10 cellular contexts compared by ENCODE assay signal in genomic region chr14:92511472-92512247, GRCh38. TPM values are rescaled to one million over a fixed set of nuclear protein-coding genes. Genes with fewer than 3 reads are reported as not detected.
A peak's percentile ranks its signal among the peaks of the same experiment; 100 is the strongest.
DNase-seq lines count a peak whose midpoint lies in the region; ATAC-seq and TF ChIP-seq lines count a peak whose summit lies in the region.
"Had no signal": no experiment of that assay in that cellular context is flagged by ENCODE, and none has a peak within 500 bp of the region (broad histone marks: within the 10 kb centered on the region; RNA-seq: fewer than 3 reads in every experiment).

No MANE protein-coding gene starts in this region.

- intact Hi-C loops in stomach (cut with DNase I; ENCODE audit: low total_unique reads): no loop called here
- intact Hi-C loops in ovary (cut with DNase I): no loop called here

- H3K27ac Mint-ChIP-seq in activated T-helper 17 cell treated with anti-CD3 and anti-CD28 coated beads, Interleukin-2, amount 50 U/mL, for 72 hours: no peak overlapping the region
- H3K27ac Mint-ChIP-seq in immature natural killer cell: peak overlapping the region in 4 of 6 donors; percentile 17 to 67 (median 38)

- TF ChIP-seq POLR2A in stomach (IDR thresholded peaks at IDR 0.05): no peak
- no peak for TF ChIP-seq POLR2A in ovary (IDR thresholded peaks at IDR 0.05)

- H3K9me3 Mint-ChIP-seq in activated T-helper 17 cell treated with anti-CD3 and anti-CD28 coated beads, Interleukin-2, amount 50 U/mL, for 72 hours: no peaks in the 10 kb centered on the region
- H3K9me3 Mint-ChIP-seq in immature natural killer cell: no peaks in the 10 kb centered on the region

- H3K4me3 ChIP-seq in HFF-Myc (replicated peaks; ENCODE audit: low read depth, low read length) (no peak overlapping the region), stomach (no peak overlapping the region), ovary (no peak overlapping the region), BE2C (ENCODE audit: low read depth, low read length) (no peak overlapping the region)

- DNase-seq in HFF-Myc (ENCODE audit: extremely low read depth, low read depth) (peak; percentile 87), immature natural killer cell (no peak), stomach (no peak), COR-L47 (lab: John Stamatoyannopoulos, UW) (no peak), ovary (no peak), BE2C (no peak)
- DNase-seq: activated CD8-positive, alpha-beta memory T cell treated with anti-CD3 and anti-CD28 coated beads, Interleukin-2, amount 10 ng/mL, durations not matched to agents 7 days and 5 days; NCI-H2081 treated with DMSO at 0.1 percent for 48 hours had no signal

- WGBS in stomach, 5 donors: 39 to 51% (median 44%) methylated on average over 6 of the region's 6 CpGs
- WGBS in ovary, 3 donors: 36 to 41% (median 40%) methylated on average over 6 of the region's 6 CpGs

- TF ChIP-seq EP300 in stomach (IDR thresholded peaks at IDR 0.05) (no peak), ovary (IDR thresholded peaks at IDR 0.05) (no peak)

- peak overlapping the region; percentile 48 for H3K4me3 Mint-ChIP-seq in activated T-helper 17 cell treated with anti-CD3 and anti-CD28 coated beads, Interleukin-2, amount 50 U/mL, for 72 hours
- peak overlapping the region in 3 of 5 donors; percentile 29 to 44 (median 39) for H3K4me3 Mint-ChIP-seq in immature natural killer cell

- H3K36me3 Mint-ChIP-seq in activated T-helper 17 cell treated with anti-CD3 and anti-CD28 coated beads, Interleukin-2, amount 50 U/mL, for 72 hours (ENCODE audit: low read depth): no peaks in the 10 kb centered on the region
- peaks cover 0 to 4% (median 4%) of the 10 kb centered on the region in 3 donors for H3K36me3 Mint-ChIP-seq in immature natural killer cell

- H3K9me3 ChIP-seq in stomach: no peaks in the 10 kb centered on the region
- H3K9me3 ChIP-seq in ovary: no peaks in the 10 kb centered on the region
- H3K9me3 ChIP-seq in BE2C: no peaks in the 10 kb centered on the region

- ATAC-seq in activated T-helper 17 cell treated with anti-CD3 and anti-CD28 coated beads, Interleukin-2, amount 50 U/mL, for 72 hours (replicated peaks): no peak
- no peak for ATAC-seq in GM19023 (IDR thresholded peaks at IDR 0.05; ENCODE audit: unreplicated experiment)
- ATAC-seq: activated CD8-positive, alpha-beta memory T cell treated with anti-CD3 and anti-CD28 coated beads, Interleukin-2, amount 10 ng/mL, durations not matched to agents 7 days and 5 days had no signal

- no peak for TF ChIP-seq CTCF in HFF-Myc (IDR thresholded peaks at IDR 0.05; ENCODE audit: low read depth, low read length, missing control alignments)
- TF ChIP-seq CTCF in stomach (IDR thresholded peaks at IDR 0.05): no peak
- no peak for TF ChIP-seq CTCF in ovary (IDR thresholded peaks at IDR 0.05)
- no peak for TF ChIP-seq CTCF in BE2C (IDR thresholded peaks at IDR 0.05; ENCODE audit: low read depth, low read length)

- no peaks in the 10 kb centered on the region for H3K4me1 Mint-ChIP-seq in activated T-helper 17 cell treated with anti-CD3 and anti-CD28 coated beads, Interleukin-2, amount 50 U/mL, for 72 hours
- H3K4me1 Mint-ChIP-seq in immature natural killer cell: peaks cover 32 to 59% of the 10 kb centered on the region in 2 donors

- no peaks in the 10 kb centered on the region for H3K36me3 ChIP-seq in stomach
- H3K36me3 ChIP-seq in ovary: no peaks in the 10 kb centered on the region
- no peaks in the 10 kb centered on the region for H3K36me3 ChIP-seq in BE2C

- H3K27me3 Mint-ChIP-seq in activated T-helper 17 cell treated with anti-CD3 and anti-CD28 coated beads, Interleukin-2, amount 50 U/mL, for 72 hours: no peaks in the 10 kb centered on the region
- H3K27me3 Mint-ChIP-seq in immature natural killer cell (ENCODE audit: low read depth in 3 of 3): peaks cover 0 to 4% (median 2%) of the 10 kb centered on the region in 3 donors

- H3K27me3 ChIP-seq in stomach: peaks cover 0 to 23% (median 20%) of the 10 kb centered on the region in 3 donors
- H3K27me3 ChIP-seq in ovary: no peaks in the 10 kb centered on the region
- H3K27me3 ChIP-seq in BE2C: peaks cover 44% of the 10 kb centered on the region

- peak overlapping the region in 3 of 5 donors; percentile 18 to 57 (median 34) for H3K27ac ChIP-seq in stomach
- no peak overlapping the region for H3K27ac ChIP-seq in ovary

- peaks cover 0 to 55% (median 29%) of the 10 kb centered on the region in 4 donors for H3K4me1 ChIP-seq in stomach
- H3K4me1 ChIP-seq in ovary (ENCODE audit: insufficient read depth): peaks cover 7% of the 10 kb centered on the region
- H3K4me1 ChIP-seq in BE2C: no peaks in the 10 kb centered on the region

RNA-seq across cellular contexts. Expression of gene RIN3, which starts 1.9 kb away (rescaled TPM):
- 10 to 100 TPM; 14.1 to 24.1 TPM for total RNA-seq in activated T-helper 17 cell treated with anti-CD3 and anti-CD28 coated beads, Interleukin-2, amount 50 U/mL, for 72 hours
- polyA plus RNA-seq in immature natural killer cell (100 to 1,000 TPM in 1 of 3 donors, 10 to 100 TPM in 2; 38.8 to 131 (median 60.1) TPM), stomach (1 to 10 TPM; 5.0 to 6.2 (median 6.0) TPM), ovary (1 to 10 TPM; 3.8 to 8.1 TPM)
- total RNA-seq in stomach (10 to 100 TPM in 3 of 5 donors, 1 to 10 TPM in 2; 6.2 to 47.8 (median 11.6) TPM), ovary (10 to 100 TPM in 5 of 7 donors, 1 to 10 TPM in 2; 6.2 to 27.9 (median 17.0) TPM)
- not detected for polyA plus RNA-seq in BE2C (2012; ENCODE audit: insufficient read depth, insufficient read length, low read depth)

Comparison
In these comparisons a context has a peak if more than half of its experiments do, and no peak if none do; other contexts are left out.
1. H3K27ac ChIP-seq: peak in stomach (3 of 5); none in ovary (0 of 2).